23 cellular contexts compared by ENCODE assay signal in genomic region chr2:181613241-181613640, GRCh38. TPM values are rescaled to one million over a fixed set of nuclear protein-coding genes. Genes with fewer than 3 reads are reported as not detected.
"Had no signal": no experiment of that assay in that cellular context is flagged by ENCODE, and none has a peak within 500 bp of the region (broad histone marks: within the 10 kb centered on the region; RNA-seq: fewer than 3 reads in every experiment).

No MANE protein-coding gene starts in this region.

- ATAC-seq: activated naive CD8-positive, alpha-beta T cell treated with anti-CD3 and anti-CD28 coated beads, Interleukin-2, amount 50 U/mL, for 24 hours; activated T-cell treated with anti-CD3 and anti-CD28 coated beads, Interleukin-2, amount 50 U/mL, for 4 hours; left cardiac atrium; naive thymus-derived CD8-positive, alpha-beta T cell; psoas muscle; right cardiac atrium had no signal

- H3K4me3 ChIP-seq: colonic mucosa, esophagus muscularis mucosa, ovary, psoas muscle, tibial artery had no signal

- DNase-seq: activated CD4-positive, alpha-beta T cell treated with anti-CD3 and anti-CD28 coated beads, Interleukin-2, amount 50 U/mL, for 1 hour; activated CD4-positive, CD25-positive, alpha-beta regulatory T cell; activated CD8-positive, alpha-beta memory T cell treated with anti-CD3 and anti-CD28 coated beads, Interleukin-2, amount 50 U/mL, for 4 hours; activated naive CD4-positive, alpha-beta T cell treated with anti-CD3 and anti-CD28 coated beads for 36 hours; activated naive CD8-positive, alpha-beta T cell treated with anti-CD3 and anti-CD28 coated beads, Interleukin-2, amount 50 U/mL, for 24 hours; activated T-cell treated with anti-CD3 and anti-CD28 coated beads, Interleukin-2, amount 50 U/mL, for 4 hours; aorta; brain microvascular endothelial cell; central memory CD4-positive, alpha-beta T cell; colonic mucosa; left cardiac atrium; mesenchymal stem cell; naive thymus-derived CD8-positive, alpha-beta T cell; ovary; psoas muscle; right cardiac atrium; stimulated activated CD4-positive, alpha-beta T cell treated with anti-CD3 and anti-CD28 coated beads, Interleukin-2, amount 100 ng/mL, for 24 hours; stimulated activated naive CD4-positive, alpha-beta T cell treated with Interleukin-2 at 50 U/mL for 16 hours; tibial artery had no signal

- H3K9me3 ChIP-seq: colonic mucosa, esophagus muscularis mucosa, ovary, psoas muscle, tibial artery had no signal

- H3K36me3 ChIP-seq: brain microvascular endothelial cell, colonic mucosa, esophagus muscularis mucosa, ovary, tibial artery had no signal

- H3K27ac ChIP-seq: brain microvascular endothelial cell, colonic mucosa, esophagus muscularis mucosa, ovary, psoas muscle, tibial artery had no signal

- H3K4me1 ChIP-seq: colonic mucosa, psoas muscle, tibial artery had no signal

- H3K27me3 ChIP-seq: brain microvascular endothelial cell, colonic mucosa, esophagus muscularis mucosa, ovary, tibial artery had no signal

RNA-seq across cellular contexts. Expression of gene CERKL, which starts 43.7 kb away (rescaled TPM):
- total RNA-seq: aorta; left cardiac atrium; lower leg skin; naive thymus-derived CD8-positive, alpha-beta T cell; psoas muscle; right cardiac atrium; skeletal muscle tissue; subcutaneous adipose tissue had no signal
- polyA plus RNA-seq: psoas muscle, right cardiac atrium had no signal
